ENCODE assay signal across 1 cellular context in the genomic region with DNA sequence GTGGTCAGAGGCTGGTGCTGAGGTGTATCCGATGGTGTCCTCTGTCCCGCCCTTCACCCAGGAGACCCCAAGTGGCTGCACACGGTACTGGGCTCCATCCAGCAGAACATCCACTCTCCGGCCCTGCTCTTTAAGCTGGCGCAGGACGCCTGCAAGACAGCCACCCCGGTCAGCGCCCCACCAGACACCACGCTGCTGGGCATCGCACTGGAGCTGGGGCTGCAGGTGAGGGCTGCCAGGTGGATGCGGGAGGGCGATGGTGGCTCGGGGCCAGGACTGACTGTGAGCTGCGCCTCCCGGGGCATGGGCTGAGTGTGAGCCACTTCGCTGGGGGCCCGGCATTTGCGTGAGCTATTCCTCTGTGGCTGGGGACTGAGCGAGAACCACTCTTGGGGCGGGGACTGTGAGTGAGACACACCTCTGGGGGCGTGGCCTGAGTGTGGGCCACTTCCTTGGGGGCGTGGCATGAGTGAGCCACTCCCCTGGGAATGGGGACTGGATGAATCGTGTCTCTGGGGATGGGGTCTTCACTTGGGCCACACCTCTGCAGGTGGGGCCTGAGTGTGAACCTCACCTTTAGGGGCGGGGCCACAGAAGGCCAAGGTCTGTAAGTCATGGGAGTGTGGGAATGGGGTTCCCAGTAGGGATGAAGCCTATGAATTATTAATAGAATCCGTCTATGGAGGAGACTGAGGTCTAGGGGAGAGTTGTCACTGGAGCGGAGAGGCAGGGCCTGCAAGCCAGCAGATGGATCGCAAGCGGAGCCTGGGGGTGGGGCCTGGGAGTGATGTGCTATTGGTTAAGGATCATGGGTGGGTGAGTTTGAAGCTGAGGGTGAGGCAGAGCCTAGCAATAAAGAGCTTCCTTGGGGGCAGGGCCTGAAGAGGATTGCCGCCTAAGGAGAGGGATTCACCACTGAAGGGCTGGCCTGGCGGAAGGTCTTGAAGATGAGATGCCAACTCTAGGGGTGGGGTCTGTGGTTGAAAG.
TF ChIP-seq lines count a peak whose summit lies in the region.

No MANE protein-coding gene starts in this region.

TF ChIP-seq in HCT116, 20 proteins besides CTCF, POLR2A, EP300 and RAD21 (continued from another document):
- TF ChIP-seq, protein P1, sequence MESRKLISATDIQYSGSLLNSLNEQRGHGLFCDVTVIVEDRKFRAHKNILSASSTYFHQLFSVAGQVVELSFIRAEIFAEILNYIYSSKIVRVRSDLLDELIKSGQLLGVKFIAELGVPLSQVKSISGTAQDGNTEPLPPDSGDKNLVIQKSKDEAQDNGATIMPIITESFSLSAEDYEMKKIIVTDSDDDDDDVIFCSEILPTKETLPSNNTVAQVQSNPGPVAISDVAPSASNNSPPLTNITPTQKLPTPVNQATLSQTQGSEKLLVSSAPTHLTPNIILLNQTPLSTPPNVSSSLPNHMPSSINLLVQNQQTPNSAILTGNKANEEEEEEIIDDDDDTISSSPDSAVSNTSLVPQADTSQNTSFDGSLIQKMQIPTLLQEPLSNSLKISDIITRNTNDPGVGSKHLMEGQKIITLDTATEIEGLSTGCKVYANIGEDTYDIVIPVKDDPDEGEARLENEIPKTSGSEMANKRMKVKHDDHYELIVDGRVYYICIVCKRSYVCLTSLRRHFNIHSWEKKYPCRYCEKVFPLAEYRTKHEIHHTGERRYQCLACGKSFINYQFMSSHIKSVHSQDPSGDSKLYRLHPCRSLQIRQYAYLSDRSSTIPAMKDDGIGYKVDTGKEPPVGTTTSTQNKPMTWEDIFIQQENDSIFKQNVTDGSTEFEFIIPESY (IDR thresholded peaks at IDR 0.05; ENCODE audit: extremely low read depth, insufficient replicate concordance, low read length), result no peak
- TF ChIP-seq, protein P2, sequence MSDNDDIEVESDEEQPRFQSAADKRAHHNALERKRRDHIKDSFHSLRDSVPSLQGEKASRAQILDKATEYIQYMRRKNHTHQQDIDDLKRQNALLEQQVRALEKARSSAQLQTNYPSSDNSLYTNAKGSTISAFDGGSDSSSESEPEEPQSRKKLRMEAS (IDR thresholded peaks at IDR 0.05), result no peak
- TF ChIP-seq CEBPB (IDR thresholded peaks at IDR 0.05; ENCODE audit: low read depth), result no peak
- TF ChIP-seq POLR2AphosphoS5 (IDR thresholded peaks at IDR 0.05; ENCODE audit: low read depth, low read length), result no peak
- TF ChIP-seq, protein P3, sequence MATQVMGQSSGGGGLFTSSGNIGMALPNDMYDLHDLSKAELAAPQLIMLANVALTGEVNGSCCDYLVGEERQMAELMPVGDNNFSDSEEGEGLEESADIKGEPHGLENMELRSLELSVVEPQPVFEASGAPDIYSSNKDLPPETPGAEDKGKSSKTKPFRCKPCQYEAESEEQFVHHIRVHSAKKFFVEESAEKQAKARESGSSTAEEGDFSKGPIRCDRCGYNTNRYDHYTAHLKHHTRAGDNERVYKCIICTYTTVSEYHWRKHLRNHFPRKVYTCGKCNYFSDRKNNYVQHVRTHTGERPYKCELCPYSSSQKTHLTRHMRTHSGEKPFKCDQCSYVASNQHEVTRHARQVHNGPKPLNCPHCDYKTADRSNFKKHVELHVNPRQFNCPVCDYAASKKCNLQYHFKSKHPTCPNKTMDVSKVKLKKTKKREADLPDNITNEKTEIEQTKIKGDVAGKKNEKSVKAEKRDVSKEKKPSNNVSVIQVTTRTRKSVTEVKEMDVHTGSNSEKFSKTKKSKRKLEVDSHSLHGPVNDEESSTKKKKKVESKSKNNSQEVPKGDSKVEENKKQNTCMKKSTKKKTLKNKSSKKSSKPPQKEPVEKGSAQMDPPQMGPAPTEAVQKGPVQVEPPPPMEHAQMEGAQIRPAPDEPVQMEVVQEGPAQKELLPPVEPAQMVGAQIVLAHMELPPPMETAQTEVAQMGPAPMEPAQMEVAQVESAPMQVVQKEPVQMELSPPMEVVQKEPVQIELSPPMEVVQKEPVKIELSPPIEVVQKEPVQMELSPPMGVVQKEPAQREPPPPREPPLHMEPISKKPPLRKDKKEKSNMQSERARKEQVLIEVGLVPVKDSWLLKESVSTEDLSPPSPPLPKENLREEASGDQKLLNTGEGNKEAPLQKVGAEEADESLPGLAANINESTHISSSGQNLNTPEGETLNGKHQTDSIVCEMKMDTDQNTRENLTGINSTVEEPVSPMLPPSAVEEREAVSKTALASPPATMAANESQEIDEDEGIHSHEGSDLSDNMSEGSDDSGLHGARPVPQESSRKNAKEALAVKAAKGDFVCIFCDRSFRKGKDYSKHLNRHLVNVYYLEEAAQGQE (IDR thresholded peaks at IDR 0.05; ENCODE audit: low read depth), result no peak
- no peak for TF ChIP-seq ELF1 (IDR thresholded peaks at IDR 0.05; ENCODE audit: borderline replicate concordance, low read depth)
- TF ChIP-seq SRF (IDR thresholded peaks at IDR 0.05; ENCODE audit: low read depth), result no peak
- no peak for TF ChIP-seq ZNF274 (IDR thresholded peaks at IDR 0.05; ENCODE audit: low read depth, low read length)
- no peak for TF ChIP-seq EZH2 (IDR thresholded peaks at IDR 0.05)
TF ChIP-seq in HCT116: peak in this region for 0.
